Comparison of ENCODE assay signal across 1 cellular context in the genomic region with DNA sequence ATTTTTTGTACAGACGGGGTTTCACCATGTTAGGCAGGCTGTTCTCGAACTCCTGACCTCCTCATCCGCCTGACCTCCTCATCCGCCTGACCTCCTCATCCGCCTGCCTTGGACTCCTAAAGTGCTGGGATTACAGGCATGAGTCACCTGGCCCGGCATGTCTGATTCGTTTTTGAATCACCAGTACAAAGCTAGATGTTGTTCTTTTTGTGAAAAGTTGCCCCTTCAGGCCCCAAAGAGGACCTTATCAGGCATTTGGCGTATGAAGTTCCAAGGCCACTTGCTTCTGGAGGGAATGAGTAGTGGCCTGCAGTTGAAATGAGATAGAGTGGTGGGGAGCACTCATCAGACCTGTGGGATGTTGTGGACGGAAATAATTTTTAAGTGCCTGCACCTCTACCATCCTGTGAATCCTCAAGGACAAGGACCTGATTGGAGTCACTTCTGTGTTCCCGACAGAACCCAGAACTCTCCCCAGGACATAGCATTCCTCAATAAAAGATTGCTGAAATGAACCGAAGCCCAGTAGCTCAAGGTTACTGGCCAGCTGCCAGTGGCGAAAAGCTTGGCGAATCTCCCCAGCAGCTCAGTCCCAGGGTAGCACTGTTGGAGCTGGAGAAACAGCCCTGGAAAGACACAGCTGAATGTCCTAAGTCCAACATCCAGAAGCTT.
TF ChIP-seq lines count a peak whose summit lies in the region.

No MANE protein-coding gene starts in this region.

TF ChIP-seq in GM23338, 12 proteins besides CTCF, POLR2A, EP300 and RAD21:
- TF ChIP-seq, protein P1, sequence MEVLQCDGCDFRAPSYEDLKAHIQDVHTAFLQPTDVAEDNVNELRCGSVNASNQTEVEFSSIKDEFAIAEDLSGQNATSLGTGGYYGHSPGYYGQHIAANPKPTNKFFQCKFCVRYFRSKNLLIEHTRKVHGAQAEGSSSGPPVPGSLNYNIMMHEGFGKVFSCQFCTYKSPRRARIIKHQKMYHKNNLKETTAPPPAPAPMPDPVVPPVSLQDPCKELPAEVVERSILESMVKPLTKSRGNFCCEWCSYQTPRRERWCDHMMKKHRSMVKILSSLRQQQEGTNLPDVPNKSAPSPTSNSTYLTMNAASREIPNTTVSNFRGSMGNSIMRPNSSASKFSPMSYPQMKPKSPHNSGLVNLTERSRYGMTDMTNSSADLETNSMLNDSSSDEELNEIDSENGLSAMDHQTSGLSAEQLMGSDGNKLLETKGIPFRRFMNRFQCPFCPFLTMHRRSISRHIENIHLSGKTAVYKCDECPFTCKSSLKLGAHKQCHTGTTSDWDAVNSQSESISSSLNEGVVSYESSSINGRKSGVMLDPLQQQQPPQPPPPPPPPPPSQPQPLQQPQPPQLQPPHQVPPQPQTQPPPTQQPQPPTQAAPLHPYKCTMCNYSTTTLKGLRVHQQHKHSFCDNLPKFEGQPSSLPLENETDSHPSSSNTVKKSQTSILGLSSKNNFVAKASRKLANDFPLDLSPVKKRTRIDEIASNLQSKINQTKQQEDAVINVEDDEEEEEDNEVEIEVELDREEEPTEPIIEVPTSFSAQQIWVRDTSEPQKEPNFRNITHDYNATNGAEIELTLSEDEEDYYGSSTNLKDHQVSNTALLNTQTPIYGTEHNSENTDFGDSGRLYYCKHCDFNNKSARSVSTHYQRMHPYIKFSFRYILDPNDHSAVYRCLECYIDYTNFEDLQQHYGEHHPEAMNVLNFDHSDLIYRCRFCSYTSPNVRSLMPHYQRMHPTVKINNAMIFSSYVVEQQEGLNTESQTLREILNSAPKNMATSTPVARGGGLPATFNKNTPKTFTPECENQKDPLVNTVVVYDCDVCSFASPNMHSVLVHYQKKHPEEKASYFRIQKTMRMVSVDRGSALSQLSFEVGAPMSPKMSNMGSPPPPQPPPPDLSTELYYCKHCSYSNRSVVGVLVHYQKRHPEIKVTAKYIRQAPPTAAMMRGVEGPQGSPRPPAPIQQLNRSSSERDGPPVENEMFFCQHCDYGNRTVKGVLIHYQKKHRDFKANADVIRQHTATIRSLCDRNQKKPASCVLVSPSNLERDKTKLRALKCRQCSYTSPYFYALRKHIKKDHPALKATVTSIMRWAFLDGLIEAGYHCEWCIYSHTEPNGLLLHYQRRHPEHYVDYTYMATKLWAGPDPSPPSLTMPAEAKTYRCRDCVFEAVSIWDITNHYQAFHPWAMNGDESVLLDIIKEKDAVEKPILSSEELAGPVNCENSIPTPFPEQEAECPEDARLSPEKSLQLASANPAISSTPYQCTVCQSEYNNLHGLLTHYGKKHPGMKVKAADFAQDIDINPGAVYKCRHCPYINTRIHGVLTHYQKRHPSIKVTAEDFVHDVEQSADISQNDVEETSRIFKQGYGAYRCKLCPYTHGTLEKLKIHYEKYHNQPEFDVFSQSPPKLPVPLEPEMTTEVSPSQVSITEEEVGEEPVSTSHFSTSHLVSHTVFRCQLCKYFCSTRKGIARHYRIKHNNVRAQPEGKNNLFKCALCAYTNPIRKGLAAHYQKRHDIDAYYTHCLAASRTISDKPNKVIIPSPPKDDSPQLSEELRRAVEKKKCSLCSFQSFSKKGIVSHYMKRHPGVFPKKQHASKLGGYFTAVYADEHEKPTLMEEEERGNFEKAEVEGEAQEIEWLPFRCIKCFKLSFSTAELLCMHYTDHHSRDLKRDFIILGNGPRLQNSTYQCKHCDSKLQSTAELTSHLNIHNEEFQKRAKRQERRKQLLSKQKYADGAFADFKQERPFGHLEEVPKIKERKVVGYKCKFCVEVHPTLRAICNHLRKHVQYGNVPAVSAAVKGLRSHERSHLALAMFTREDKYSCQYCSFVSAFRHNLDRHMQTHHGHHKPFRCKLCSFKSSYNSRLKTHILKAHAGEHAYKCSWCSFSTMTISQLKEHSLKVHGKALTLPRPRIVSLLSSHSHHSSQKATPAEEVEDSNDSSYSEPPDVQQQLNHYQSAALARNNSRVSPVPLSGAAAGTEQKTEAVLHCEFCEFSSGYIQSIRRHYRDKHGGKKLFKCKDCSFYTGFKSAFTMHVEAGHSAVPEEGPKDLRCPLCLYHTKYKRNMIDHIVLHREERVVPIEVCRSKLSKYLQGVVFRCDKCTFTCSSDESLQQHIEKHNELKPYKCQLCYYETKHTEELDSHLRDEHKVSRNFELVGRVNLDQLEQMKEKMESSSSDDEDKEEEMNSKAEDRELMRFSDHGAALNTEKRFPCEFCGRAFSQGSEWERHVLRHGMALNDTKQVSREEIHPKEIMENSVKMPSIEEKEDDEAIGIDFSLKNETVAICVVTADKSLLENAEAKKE (CRISPR knock-in tag; IDR thresholded peaks at IDR 0.05), result no peak
- TF ChIP-seq ZNF331 (CRISPR knock-in tag; IDR thresholded peaks at IDR 0.05; ENCODE audit: low read depth) (no peak), POLR2AphosphoS5 (IDR thresholded peaks at IDR 0.05; ENCODE audit: low read depth) (no peak), EZH2phosphoT487 (IDR thresholded peaks at IDR 0.05; ENCODE audit: unreplicated experiment) (no peak), NANOG (IDR thresholded peaks at IDR 0.05; ENCODE audit: borderline replicate concordance) (no peak), JUNB (IDR thresholded peaks at IDR 0.05; ENCODE audit: unreplicated experiment) (no peak), CREB1 (CRISPR knock-in tag; IDR thresholded peaks at IDR 0.05; ENCODE audit: low read depth) (no peak), ZNF114 (CRISPR knock-in tag; IDR thresholded peaks at IDR 0.05) (no peak), EZH2 (IDR thresholded peaks at IDR 0.05; ENCODE audit: low read depth, unreplicated experiment) (no peak), STAT1 (IDR thresholded peaks at IDR 0.05; ENCODE audit: unreplicated experiment) (no peak)
- TF ChIP-seq, protein P2, sequence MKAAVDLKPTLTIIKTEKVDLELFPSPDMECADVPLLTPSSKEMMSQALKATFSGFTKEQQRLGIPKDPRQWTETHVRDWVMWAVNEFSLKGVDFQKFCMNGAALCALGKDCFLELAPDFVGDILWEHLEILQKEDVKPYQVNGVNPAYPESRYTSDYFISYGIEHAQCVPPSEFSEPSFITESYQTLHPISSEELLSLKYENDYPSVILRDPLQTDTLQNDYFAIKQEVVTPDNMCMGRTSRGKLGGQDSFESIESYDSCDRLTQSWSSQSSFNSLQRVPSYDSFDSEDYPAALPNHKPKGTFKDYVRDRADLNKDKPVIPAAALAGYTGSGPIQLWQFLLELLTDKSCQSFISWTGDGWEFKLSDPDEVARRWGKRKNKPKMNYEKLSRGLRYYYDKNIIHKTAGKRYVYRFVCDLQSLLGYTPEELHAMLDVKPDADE (IDR thresholded peaks at IDR 0.05), result no peak
- TF ChIP-seq, protein P3, sequence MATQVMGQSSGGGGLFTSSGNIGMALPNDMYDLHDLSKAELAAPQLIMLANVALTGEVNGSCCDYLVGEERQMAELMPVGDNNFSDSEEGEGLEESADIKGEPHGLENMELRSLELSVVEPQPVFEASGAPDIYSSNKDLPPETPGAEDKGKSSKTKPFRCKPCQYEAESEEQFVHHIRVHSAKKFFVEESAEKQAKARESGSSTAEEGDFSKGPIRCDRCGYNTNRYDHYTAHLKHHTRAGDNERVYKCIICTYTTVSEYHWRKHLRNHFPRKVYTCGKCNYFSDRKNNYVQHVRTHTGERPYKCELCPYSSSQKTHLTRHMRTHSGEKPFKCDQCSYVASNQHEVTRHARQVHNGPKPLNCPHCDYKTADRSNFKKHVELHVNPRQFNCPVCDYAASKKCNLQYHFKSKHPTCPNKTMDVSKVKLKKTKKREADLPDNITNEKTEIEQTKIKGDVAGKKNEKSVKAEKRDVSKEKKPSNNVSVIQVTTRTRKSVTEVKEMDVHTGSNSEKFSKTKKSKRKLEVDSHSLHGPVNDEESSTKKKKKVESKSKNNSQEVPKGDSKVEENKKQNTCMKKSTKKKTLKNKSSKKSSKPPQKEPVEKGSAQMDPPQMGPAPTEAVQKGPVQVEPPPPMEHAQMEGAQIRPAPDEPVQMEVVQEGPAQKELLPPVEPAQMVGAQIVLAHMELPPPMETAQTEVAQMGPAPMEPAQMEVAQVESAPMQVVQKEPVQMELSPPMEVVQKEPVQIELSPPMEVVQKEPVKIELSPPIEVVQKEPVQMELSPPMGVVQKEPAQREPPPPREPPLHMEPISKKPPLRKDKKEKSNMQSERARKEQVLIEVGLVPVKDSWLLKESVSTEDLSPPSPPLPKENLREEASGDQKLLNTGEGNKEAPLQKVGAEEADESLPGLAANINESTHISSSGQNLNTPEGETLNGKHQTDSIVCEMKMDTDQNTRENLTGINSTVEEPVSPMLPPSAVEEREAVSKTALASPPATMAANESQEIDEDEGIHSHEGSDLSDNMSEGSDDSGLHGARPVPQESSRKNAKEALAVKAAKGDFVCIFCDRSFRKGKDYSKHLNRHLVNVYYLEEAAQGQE (IDR thresholded peaks at IDR 0.05; ENCODE audit: unreplicated experiment), result no peak
